Comparison of ENCODE assay signal across 1 cellular context in genomic region chr17:81101614-81102306, GRCh38.
TF ChIP-seq lines count a peak whose summit lies in the region.

No MANE protein-coding gene starts in this region.

TF ChIP-seq in WTC11, 78 proteins besides CTCF, POLR2A, EP300 and RAD21 (continued from another document):
- TF ChIP-seq, protein P1, sequence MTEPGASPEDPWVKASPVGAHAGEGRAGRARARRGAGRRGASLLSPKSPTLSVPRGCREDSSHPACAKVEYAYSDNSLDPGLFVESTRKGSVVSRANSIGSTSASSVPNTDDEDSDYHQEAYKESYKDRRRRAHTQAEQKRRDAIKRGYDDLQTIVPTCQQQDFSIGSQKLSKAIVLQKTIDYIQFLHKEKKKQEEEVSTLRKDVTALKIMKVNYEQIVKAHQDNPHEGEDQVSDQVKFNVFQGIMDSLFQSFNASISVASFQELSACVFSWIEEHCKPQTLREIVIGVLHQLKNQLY (CRISPR knock-in tag; IDR thresholded peaks at IDR 0.05): 0 out of 2 replicates have a peak, but pooled peaks have one; percentile 47
- TF ChIP-seq, protein P2, sequence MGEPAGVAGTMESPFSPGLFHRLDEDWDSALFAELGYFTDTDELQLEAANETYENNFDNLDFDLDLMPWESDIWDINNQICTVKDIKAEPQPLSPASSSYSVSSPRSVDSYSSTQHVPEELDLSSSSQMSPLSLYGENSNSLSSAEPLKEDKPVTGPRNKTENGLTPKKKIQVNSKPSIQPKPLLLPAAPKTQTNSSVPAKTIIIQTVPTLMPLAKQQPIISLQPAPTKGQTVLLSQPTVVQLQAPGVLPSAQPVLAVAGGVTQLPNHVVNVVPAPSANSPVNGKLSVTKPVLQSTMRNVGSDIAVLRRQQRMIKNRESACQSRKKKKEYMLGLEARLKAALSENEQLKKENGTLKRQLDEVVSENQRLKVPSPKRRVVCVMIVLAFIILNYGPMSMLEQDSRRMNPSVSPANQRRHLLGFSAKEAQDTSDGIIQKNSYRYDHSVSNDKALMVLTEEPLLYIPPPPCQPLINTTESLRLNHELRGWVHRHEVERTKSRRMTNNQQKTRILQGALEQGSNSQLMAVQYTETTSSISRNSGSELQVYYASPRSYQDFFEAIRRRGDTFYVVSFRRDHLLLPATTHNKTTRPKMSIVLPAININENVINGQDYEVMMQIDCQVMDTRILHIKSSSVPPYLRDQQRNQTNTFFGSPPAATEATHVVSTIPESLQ (CRISPR knock-in tag; IDR thresholded peaks at IDR 0.05): no peak
- no peak for TF ChIP-seq NR1H2 (CRISPR knock-in tag; IDR thresholded peaks at IDR 0.05)
- TF ChIP-seq, protein P3, sequence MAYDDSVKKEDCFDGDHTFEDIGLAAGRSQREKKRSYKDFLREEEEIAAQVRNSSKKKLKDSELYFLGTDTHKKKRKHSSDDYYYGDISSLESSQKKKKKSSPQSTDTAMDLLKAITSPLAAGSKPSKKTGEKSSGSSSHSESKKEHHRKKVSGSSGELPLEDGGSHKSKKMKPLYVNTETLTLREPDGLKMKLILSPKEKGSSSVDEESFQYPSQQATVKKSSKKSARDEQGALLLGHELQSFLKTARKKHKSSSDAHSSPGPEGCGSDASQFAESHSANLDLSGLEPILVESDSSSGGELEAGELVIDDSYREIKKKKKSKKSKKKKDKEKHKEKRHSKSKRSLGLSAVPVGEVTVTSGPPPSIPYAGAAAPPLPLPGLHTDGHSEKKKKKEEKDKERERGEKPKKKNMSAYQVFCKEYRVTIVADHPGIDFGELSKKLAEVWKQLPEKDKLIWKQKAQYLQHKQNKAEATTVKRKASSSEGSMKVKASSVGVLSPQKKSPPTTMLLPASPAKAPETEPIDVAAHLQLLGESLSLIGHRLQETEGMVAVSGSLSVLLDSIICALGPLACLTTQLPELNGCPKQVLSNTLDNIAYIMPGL (CRISPR knock-in tag; IDR thresholded peaks at IDR 0.05): peak; percentile 98
- TF ChIP-seq ZNF138 (CRISPR knock-in tag; conservative IDR thresholded peaks at IDR 0.05): no peak
- TF ChIP-seq KAT7 (CRISPR knock-in tag; IDR thresholded peaks at IDR 0.05; ENCODE audit: borderline replicate concordance): no peak
